ENCODE assay signal across 16 cellular contexts in genomic region chr18:13429016-13429415, GRCh38.
DNase-seq lines count a peak whose midpoint lies in the region; ATAC-seq and TF ChIP-seq lines count a peak whose summit lies in the region.
"Had no signal": no experiment of that assay in that cellular context is flagged by ENCODE, and none has a peak within 500 bp of the region (broad histone marks: within the 10 kb centered on the region; RNA-seq: fewer than 3 reads in every experiment).

No MANE protein-coding gene starts in this region.

- H3K27ac Mint-ChIP-seq in CD4-positive, alpha-beta T cell: peak overlapping the region; percentile 5
- H3K27ac Mint-ChIP-seq in nephron progenitor cell: peak overlapping the region; percentile 70
- H3K27ac Mint-ChIP-seq: B cell had no signal

- intact Hi-C loops in Right ventricle myocardium superior (cut with DNase I) (no loop called here), left cardiac atrium (cut with DNase I) (no loop called here), ascending aorta (cut with DNase I) (no loop called here), PC-3 (cut with micrococcal nuclease) (no loop called here)
- intact Hi-C loops in CD4-positive, alpha-beta T cell (cut with DNase I, micrococcal nuclease): no loop called here

- peak; percentile 18 for ATAC-seq in Right ventricle myocardium superior (ENCODE audit: poor library complexity)
- ATAC-seq in left cardiac atrium: no peak
- ATAC-seq in CD4-positive, alpha-beta T cell (ENCODE audit: poor library complexity): no peak
- no peak for ATAC-seq in PC-3
- no peak for ATAC-seq in GM19455 (IDR thresholded peaks at IDR 0.05; ENCODE audit: unreplicated experiment)

- CTCF ChIA-PET in CD4-positive, alpha-beta T cell (lab: Charles Lee): no interaction called here
- CTCF ChIA-PET in PC-3 (lab: Charles Lee): no interaction called here

- H3K9ac ChIP-seq in PC-3 (ENCODE audit: low read length): no peak overlapping the region
- H3K9ac ChIP-seq: GM23248 had no signal

- H3K9me3 Mint-ChIP-seq in CD4-positive, alpha-beta T cell: no peaks in the 10 kb centered on the region
- H3K9me3 Mint-ChIP-seq in nephron progenitor cell: no peaks in the 10 kb centered on the region
- H3K9me3 Mint-ChIP-seq: CD14-positive monocyte had no signal

- H3K4me1 Mint-ChIP-seq in CD4-positive, alpha-beta T cell (ENCODE audit: low read depth): peaks cover 46% of the 10 kb centered on the region
- H3K4me1 Mint-ChIP-seq in nephron progenitor cell: peaks cover 40% of the 10 kb centered on the region
- H3K4me1 Mint-ChIP-seq: B cell had no signal

- H3K36me3 ChIP-seq in ascending aorta: no peaks in the 10 kb centered on the region
- no peaks in the 10 kb centered on the region for H3K36me3 ChIP-seq in PC-3 (ENCODE audit: low read depth, low read length)

- H3K4me2 ChIP-seq in PC-3 (ENCODE audit: low read length): no peak overlapping the region

- H3K79me2 ChIP-seq in PC-3 (ENCODE audit: low read length): no peaks in the 10 kb centered on the region

- no peaks in the 10 kb centered on the region for H3K36me3 Mint-ChIP-seq in CD4-positive, alpha-beta T cell (ENCODE audit: low read depth)
- no peaks in the 10 kb centered on the region for H3K36me3 Mint-ChIP-seq in nephron progenitor cell (ENCODE audit: low read depth)
- H3K36me3 Mint-ChIP-seq: CD14-positive monocyte had no signal

- TF ChIP-seq CTCF in CD4-positive, alpha-beta T cell (IDR thresholded peaks at IDR 0.05): no peak
- TF ChIP-seq CTCF in ascending aorta (IDR thresholded peaks at IDR 0.05) (no peak), nephron progenitor cell (IDR thresholded peaks at IDR 0.05) (no peak), PC-3 (conservative IDR thresholded peaks at IDR 0.05; ENCODE audit: low read depth, low read length) (no peak), GM10266 (IDR thresholded peaks at IDR 0.05; ENCODE audit: control insufficient read depth, insufficient read depth, low read depth, missing control alignments) (no peak)

- H4K20me1 ChIP-seq in PC-3 (ENCODE audit: low read length): no peaks in the 10 kb centered on the region

- H3K9me2 ChIP-seq in PC-3 (replicated peaks; ENCODE audit: low read length): no peaks in the 10 kb centered on the region

- no peak overlapping the region for H3K4me3 ChIP-seq in ascending aorta
- H3K4me3 ChIP-seq in PC-3 (ENCODE audit: low read length): no peak overlapping the region
- H3K4me3 ChIP-seq: GM23248 had no signal

- no peaks in the 10 kb centered on the region for H3F3A ChIP-seq in PC-3 (ENCODE audit: low read length, unreplicated experiment)

- BruUV-seq in PC-3 (replicated peaks; lab: Mats Ljungman, UMichigan): no TSS peak

- H3K27me3 ChIP-seq in CD4-positive, alpha-beta T cell (ENCODE audit: control insufficient read depth, insufficient read depth, low read length): no peaks in the 10 kb centered on the region
- H3K27me3 ChIP-seq in ascending aorta: no peaks in the 10 kb centered on the region
- peaks cover 73% of the 10 kb centered on the region for H3K27me3 ChIP-seq in PC-3 (ENCODE audit: low read length)

- no peaks in the 10 kb centered on the region for H3K27me3 Mint-ChIP-seq in CD4-positive, alpha-beta T cell
- H3K27me3 Mint-ChIP-seq in nephron progenitor cell (ENCODE audit: low read depth, poor library complexity): peaks cover 12% of the 10 kb centered on the region

- no peak overlapping the region for H2AFZ ChIP-seq in PC-3 (ENCODE audit: low read length)
- H2AFZ ChIP-seq: GM23248 had no signal

- no peaks in the 10 kb centered on the region for H3K9me3 ChIP-seq in CD4-positive, alpha-beta T cell (ENCODE audit: control insufficient read depth, low read length)
- H3K9me3 ChIP-seq in ascending aorta (no peaks in the 10 kb centered on the region), PC-3 (ENCODE audit: low read length) (no peaks in the 10 kb centered on the region)

- peaks cover 5 to 40% of the 10 kb centered on the region in 2 donors for H3K4me1 ChIP-seq in ascending aorta
- H3K4me1 ChIP-seq in PC-3 (ENCODE audit: insufficient read depth, low read length): peaks cover 7% of the 10 kb centered on the region; the same call in 1 of the 2 replicates

- POLR2A ChIA-PET in CD4-positive, alpha-beta T cell (lab: Charles Lee): interaction anchor here (0.8 kb wide), 1 partner anchor 131 kb away, joined by 3 read pairs; no protein-coding TSS in a partner anchor
- POLR2A ChIA-PET in PC-3 (lab: Charles Lee; ENCODE audit: unreplicated experiment): no interaction called here

- H3K27ac ChIP-seq in CD4-positive, alpha-beta T cell (ENCODE audit: low read depth, low read length): no peak overlapping the region
- H3K27ac ChIP-seq in ascending aorta (peak overlapping the region; percentile 62 to 86), PC-3 (ENCODE audit: low read length) (no peak overlapping the region)
- H3K27ac ChIP-seq: GM23248, HL-60 had no signal

- no peak overlapping the region for H3K4me3 Mint-ChIP-seq in CD4-positive, alpha-beta T cell
- H3K4me3 Mint-ChIP-seq in nephron progenitor cell: no peak overlapping the region
- H3K4me3 Mint-ChIP-seq: B cell, CD14-positive monocyte had no signal

- DNase-seq in Right ventricle myocardium superior (no peak), left cardiac atrium (no peak), ascending aorta (ENCODE audit: low spot score in 2 of 2) (peak in 1 of 2 donors; percentile 34), nephron progenitor cell (no peak), PC-3 (no peak), GM10266 (ENCODE audit: extremely low spot score) (no peak)
- no peak for DNase-seq in CD4-positive, alpha-beta T cell
- DNase-seq: 8988T, Calu3, DMS79, GM23248, H7 had no signal

Comparison
In these comparisons a context has a peak if more than half of its experiments do, and no peak if none do; other contexts are left out.
1. H3K27ac ChIP-seq: peak in ascending aorta (2 of 2); none in CD4-positive, alpha-beta T cell (single experiment) and PC-3 (single experiment).